ENCODE assay signal across 28 cellular contexts in the genomic region with DNA sequence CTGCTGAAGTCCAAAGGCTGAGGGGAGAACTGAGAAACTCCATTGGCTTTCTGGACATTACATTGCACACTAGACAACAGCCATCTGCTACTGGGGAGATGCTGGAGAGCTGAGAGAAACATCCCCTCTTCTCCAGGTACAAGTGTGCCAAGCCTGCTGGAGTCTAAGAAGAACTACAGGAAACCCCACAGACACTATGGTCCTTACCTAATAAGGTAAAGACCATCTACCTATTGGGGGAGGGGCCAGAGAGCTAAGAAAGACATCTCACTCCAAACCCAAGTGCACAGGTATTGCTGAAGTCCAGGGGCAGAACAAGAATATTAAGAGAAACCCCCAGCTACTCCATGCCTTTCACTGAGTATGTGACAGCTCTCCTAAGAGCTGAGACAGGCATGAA.
"Had no signal": no experiment of that assay in that cellular context is flagged by ENCODE, and none has a peak within 500 bp of the region (broad histone marks: within the 10 kb centered on the region; RNA-seq: fewer than 3 reads in every experiment).

No MANE protein-coding gene starts in this region.

- H3K4me1 ChIP-seq: colonic mucosa, esophagus squamous epithelium, gastrocnemius medialis, heart right ventricle, left ventricle myocardium inferior, lower lobe of right lung had no signal

- H3K4me1 Mint-ChIP-seq: endodermal cell; immature natural killer cell; mesothelial cell of epicardium; naive thymus-derived CD4-positive, alpha-beta T cell had no signal

- H3K27ac Mint-ChIP-seq: dendritic cell treated with granulocyte-macrophage colony-stimulating factor and Interleukin-4, amounts not matched to agents 40 ng/mL and 50 ng/mL, for 4 days; effector memory CD8-positive, alpha-beta T cell; endodermal cell; immature natural killer cell; mesothelial cell of epicardium; naive thymus-derived CD4-positive, alpha-beta T cell had no signal

- DNase-seq: colonic mucosa; cortex of kidney; effector CD8-positive, alpha-beta T cell; effector memory CD8-positive, alpha-beta T cell; endodermal cell; erythroblast; esophagus squamous epithelium; foreskin fibroblast; foreskin melanocyte; gastrocnemius medialis; glutamatergic neuron; head of caudate nucleus; heart right ventricle; hippocampal formation; immature natural killer cell; islet precursor cell; kidney; kidney glomerular epithelial cell; left colon; left ventricle myocardium inferior; lower lobe of right lung; mesenchymal stem cell; naive thymus-derived CD4-positive, alpha-beta T cell had no signal

- H3K27me3 Mint-ChIP-seq: dendritic cell treated with granulocyte-macrophage colony-stimulating factor and Interleukin-4, amounts not matched to agents 40 ng/mL and 50 ng/mL, for 4 days had no signal

- H3K9me3 ChIP-seq: colonic mucosa, esophagus squamous epithelium, gastrocnemius medialis, lower lobe of right lung had no signal

- H3K4me3 ChIP-seq: colonic mucosa, esophagus squamous epithelium, gastrocnemius medialis, heart right ventricle, left ventricle myocardium inferior, lower lobe of right lung had no signal

- H3K36me3 Mint-ChIP-seq: mesothelial cell of epicardium had no signal

- H3K27ac ChIP-seq: colonic mucosa, epithelial cell of prostate, esophagus squamous epithelium, gastrocnemius medialis, heart right ventricle, left ventricle myocardium inferior, lower lobe of right lung had no signal

- H3K36me3 ChIP-seq: colonic mucosa, esophagus squamous epithelium, gastrocnemius medialis, heart right ventricle, left ventricle myocardium inferior, lower lobe of right lung had no signal

- H3K27me3 ChIP-seq: colonic mucosa had no signal

- H3K4me3 Mint-ChIP-seq: dendritic cell treated with granulocyte-macrophage colony-stimulating factor and Interleukin-4, amounts not matched to agents 40 ng/mL and 50 ng/mL, for 4 days; effector memory CD8-positive, alpha-beta T cell; endodermal cell; immature natural killer cell; mesothelial cell of epicardium; naive thymus-derived CD4-positive, alpha-beta T cell had no signal

- ATAC-seq: effector memory CD8-positive, alpha-beta T cell; esophagus mucosa; gastrocnemius medialis; heart right ventricle; left colon; left lobe of liver; lower lobe of right lung; naive thymus-derived CD4-positive, alpha-beta T cell had no signal
